ENCODE assay signal across 12 cellular contexts in the genomic region with DNA sequence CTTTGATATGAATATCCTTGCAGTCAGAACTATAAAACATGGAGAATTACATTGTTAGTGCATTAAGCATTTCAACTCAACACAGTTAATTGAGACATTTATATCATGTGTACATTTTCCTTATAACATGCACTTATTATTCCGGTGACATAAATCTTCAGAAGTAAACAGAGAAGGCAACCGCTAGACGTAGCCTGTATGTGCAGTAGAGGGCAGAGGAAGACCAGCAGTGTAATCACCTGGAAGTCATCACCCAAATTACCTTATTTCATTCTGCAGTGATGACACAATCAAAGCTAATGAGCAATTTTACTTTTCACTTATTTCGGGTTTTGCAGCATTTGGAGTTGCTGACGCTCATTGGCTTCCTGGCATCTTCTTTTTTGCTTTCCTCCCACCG.
DNase-seq lines count a peak whose midpoint lies in the region; ATAC-seq, FAIRE-seq and TF ChIP-seq lines count a peak whose summit lies in the region.
"Had no signal": no experiment of that assay in that cellular context is flagged by ENCODE, and none has a peak within 500 bp of the region (broad histone marks: within the 10 kb centered on the region; RNA-seq: fewer than 3 reads in every experiment).

No MANE protein-coding gene starts in this region.

- H3K9me3 ChIP-seq in DND-41 (ENCODE audit: insufficient read depth, low read length, severe bottlenecking) = no peaks in the 10 kb centered on the region
- peaks cover 0 to 3% (median 0%) of the 10 kb centered on the region in 4 donors for H3K9me3 ChIP-seq in tibial nerve

- H3K9me3 Mint-ChIP-seq in naive B cell = no peaks in the 10 kb centered on the region
- H3K9me3 Mint-ChIP-seq: central memory CD8-positive, alpha-beta T cell had no signal

- H2AFZ ChIP-seq in DND-41 (ENCODE audit: low read depth, low read length) = no peak overlapping the region

- H3K4me3 ChIP-seq in DND-41 (ENCODE audit: low read depth in 1 of 2, low read length in 2 of 2) (no peak overlapping the region), brain microvascular endothelial cell (ENCODE audit: low read depth, low read length) (no peak overlapping the region), tibial nerve (no peak overlapping the region)
- H3K4me3 ChIP-seq: skin epidermis had no signal

- in situ Hi-C loops in brain microvascular endothelial cell (cut with HindIII; ENCODE audit: low pct_ligation_motif_present, low sequenced_read_pairs) = no loop called here

- no peak for TF ChIP-seq POLR2A in GM12891 (IDR thresholded peaks at IDR 0.05; ENCODE audit: low read depth, low read length)
- no peak for TF ChIP-seq POLR2A in tibial nerve (IDR thresholded peaks at IDR 0.05)

- H3K27me3 Mint-ChIP-seq in naive B cell = peaks cover 21 to 27% (median 23%) of the 10 kb centered on the region in 3 donors

- no peak overlapping the region for H3K9ac ChIP-seq in DND-41 (ENCODE audit: low read depth, low read length)

- no peaks in the 10 kb centered on the region for H3K79me2 ChIP-seq in DND-41 (ENCODE audit: insufficient read depth, low read length)

- no peak for ATAC-seq in DND-41 (ENCODE audit: insufficient read depth, low read depth)
- no peak for ATAC-seq in naive B cell (ENCODE audit: low read depth in 2 of 2)

- no peak for DNase-seq in DND-41
- peak; percentile 12 for DNase-seq in NCI-H146 (lab: John Stamatoyannopoulos, UW)
- DNase-seq in brain microvascular endothelial cell = no peak
- peak; percentile 14 for DNase-seq in naive B cell
- DNase-seq in stimulated activated CD4-positive, alpha-beta T cell treated with anti-CD3 and anti-CD28 coated beads, Interleukin-4, amount 100 ng/mL, for 4 hours = no peak
- DNase-seq in GM12891 (ENCODE audit: insufficient read length, low spot score) = no peak
- DNase-seq in tibial nerve (ENCODE audit: low spot score in 2 of 2) = no peak
- DNase-seq: activated naive CD4-positive, alpha-beta T cell treated with anti-CD3 and anti-CD28 coated beads, Interleukin-2, amount 50 U/mL, for 16 hours; NCI-H1694; SW 1271 had no signal

- H3K36me3 ChIP-seq in DND-41 (ENCODE audit: insufficient read depth, low read length) (no peaks in the 10 kb centered on the region), brain microvascular endothelial cell (replicated peaks) (no peaks in the 10 kb centered on the region), tibial nerve (no peaks in the 10 kb centered on the region)

- TF ChIP-seq EP300 in tibial nerve (IDR thresholded peaks at IDR 0.05) = no peak

- H3K27me3 ChIP-seq in DND-41 (ENCODE audit: insufficient read depth, low read length, poor library complexity) (no peaks in the 10 kb centered on the region), brain microvascular endothelial cell (replicated peaks) (no peaks in the 10 kb centered on the region), tibial nerve (no peaks in the 10 kb centered on the region)

- H3K4me1 ChIP-seq in DND-41 (ENCODE audit: insufficient read depth, low read length) (no peaks in the 10 kb centered on the region), tibial nerve (no peaks in the 10 kb centered on the region)

- H3K36me3 Mint-ChIP-seq in naive B cell = no peaks in the 10 kb centered on the region

- H3K27ac ChIP-seq in DND-41 (ENCODE audit: low read length) (no peak overlapping the region), brain microvascular endothelial cell (no peak overlapping the region), tibial nerve (no peak overlapping the region)
- H3K27ac ChIP-seq: skin epidermis had no signal

- H3K4me3 Mint-ChIP-seq in naive B cell = no peak overlapping the region
- H3K4me3 Mint-ChIP-seq: central memory CD8-positive, alpha-beta T cell had no signal

- no peak overlapping the region for H3K27ac Mint-ChIP-seq in naive B cell

- H3K4me2 ChIP-seq in DND-41 (ENCODE audit: insufficient read depth, low read length) = no peak overlapping the region

- H4K20me1 ChIP-seq in DND-41 (ENCODE audit: insufficient read depth, low read length) = no peaks in the 10 kb centered on the region

- no peak for FAIRE-seq in GM12891 (lab: Jason Lieb, UNC)

- H3K4me1 Mint-ChIP-seq in naive B cell = no peaks in the 10 kb centered on the region
- H3K4me1 Mint-ChIP-seq: central memory CD8-positive, alpha-beta T cell had no signal

- WGBS in tibial nerve, 2 donors = 82 to 87% methylated on average over 6 of the region's 6 CpGs

- TF ChIP-seq CTCF in DND-41 (IDR thresholded peaks at IDR 0.05; ENCODE audit: borderline replicate concordance, extremely low read depth, low read length, poor library complexity, severe bottlenecking) = peak; percentile 47
- TF ChIP-seq CTCF in brain microvascular endothelial cell (IDR thresholded peaks at IDR 0.05; ENCODE audit: low read depth, low read length, missing control alignments) = peak; percentile 46
- TF ChIP-seq CTCF in tibial nerve (IDR thresholded peaks at IDR 0.05) = no peak

TF ChIP-seq in GM12891, 5 proteins besides CTCF, POLR2A, EP300 and RAD21:
- no peak for TF ChIP-seq SPI1 (IDR thresholded peaks at IDR 0.05; ENCODE audit: low read depth, low read length)
- no peak for TF ChIP-seq PAX5 (IDR thresholded peaks at IDR 0.05; ENCODE audit: insufficient read depth, low read length, severe bottlenecking)
- TF ChIP-seq POU2F2 (IDR thresholded peaks at IDR 0.05; ENCODE audit: low read depth, low read length) = no peak
- no peak for TF ChIP-seq TAF1 (IDR thresholded peaks at IDR 0.05; ENCODE audit: low read depth, low read length)
- TF ChIP-seq POLR2AphosphoS5 (IDR thresholded peaks at IDR 0.05; ENCODE audit: low read depth, low read length) = no peak
TF ChIP-seq in GM12891: peak in this region for 0.

Comparison
In these comparisons a context has a peak if more than half of its experiments do, and no peak if none do; other contexts are left out.
1. DNase-seq: peak in NCI-H146 (single experiment) and naive B cell (single experiment); none in DND-41 (single experiment), brain microvascular endothelial cell (single experiment), stimulated activated CD4-positive, alpha-beta T cell treated with anti-CD3 and anti-CD28 coated beads, Interleukin-4, amount 100 ng/mL, for 4 hours (0 of 2), GM12891 (single experiment) and tibial nerve (0 of 2).
2. CTCF ChIP-seq: peak in DND-41 (single experiment) and brain microvascular endothelial cell (single experiment); none in tibial nerve (0 of 5).